In the genomic region with DNA sequence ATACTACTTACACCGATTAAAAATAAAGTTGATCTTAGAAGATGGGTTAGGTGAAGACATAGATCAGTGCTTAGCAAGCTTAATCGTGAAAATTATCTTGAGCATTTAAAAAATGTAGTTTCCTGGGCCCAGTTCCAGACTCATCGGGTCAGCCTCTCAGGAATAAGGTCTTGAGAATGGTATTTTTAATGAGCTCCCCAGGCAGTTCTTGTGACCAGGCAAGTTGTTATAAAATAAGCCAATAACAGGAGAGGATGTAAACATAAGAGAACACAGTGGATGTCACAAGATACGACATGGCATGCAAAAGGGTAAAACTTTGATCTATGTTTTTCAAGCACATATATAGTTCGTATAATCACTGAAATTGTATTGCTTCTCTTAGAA, we compare ENCODE assay signal across 1 cellular context.
TF ChIP-seq lines count a peak whose summit lies in the region.

No MANE protein-coding gene starts in this region.

TF ChIP-seq in K562, 482 proteins besides CTCF, POLR2A, EP300 and RAD21 (continued from another document):
- TF ChIP-seq, protein P1, sequence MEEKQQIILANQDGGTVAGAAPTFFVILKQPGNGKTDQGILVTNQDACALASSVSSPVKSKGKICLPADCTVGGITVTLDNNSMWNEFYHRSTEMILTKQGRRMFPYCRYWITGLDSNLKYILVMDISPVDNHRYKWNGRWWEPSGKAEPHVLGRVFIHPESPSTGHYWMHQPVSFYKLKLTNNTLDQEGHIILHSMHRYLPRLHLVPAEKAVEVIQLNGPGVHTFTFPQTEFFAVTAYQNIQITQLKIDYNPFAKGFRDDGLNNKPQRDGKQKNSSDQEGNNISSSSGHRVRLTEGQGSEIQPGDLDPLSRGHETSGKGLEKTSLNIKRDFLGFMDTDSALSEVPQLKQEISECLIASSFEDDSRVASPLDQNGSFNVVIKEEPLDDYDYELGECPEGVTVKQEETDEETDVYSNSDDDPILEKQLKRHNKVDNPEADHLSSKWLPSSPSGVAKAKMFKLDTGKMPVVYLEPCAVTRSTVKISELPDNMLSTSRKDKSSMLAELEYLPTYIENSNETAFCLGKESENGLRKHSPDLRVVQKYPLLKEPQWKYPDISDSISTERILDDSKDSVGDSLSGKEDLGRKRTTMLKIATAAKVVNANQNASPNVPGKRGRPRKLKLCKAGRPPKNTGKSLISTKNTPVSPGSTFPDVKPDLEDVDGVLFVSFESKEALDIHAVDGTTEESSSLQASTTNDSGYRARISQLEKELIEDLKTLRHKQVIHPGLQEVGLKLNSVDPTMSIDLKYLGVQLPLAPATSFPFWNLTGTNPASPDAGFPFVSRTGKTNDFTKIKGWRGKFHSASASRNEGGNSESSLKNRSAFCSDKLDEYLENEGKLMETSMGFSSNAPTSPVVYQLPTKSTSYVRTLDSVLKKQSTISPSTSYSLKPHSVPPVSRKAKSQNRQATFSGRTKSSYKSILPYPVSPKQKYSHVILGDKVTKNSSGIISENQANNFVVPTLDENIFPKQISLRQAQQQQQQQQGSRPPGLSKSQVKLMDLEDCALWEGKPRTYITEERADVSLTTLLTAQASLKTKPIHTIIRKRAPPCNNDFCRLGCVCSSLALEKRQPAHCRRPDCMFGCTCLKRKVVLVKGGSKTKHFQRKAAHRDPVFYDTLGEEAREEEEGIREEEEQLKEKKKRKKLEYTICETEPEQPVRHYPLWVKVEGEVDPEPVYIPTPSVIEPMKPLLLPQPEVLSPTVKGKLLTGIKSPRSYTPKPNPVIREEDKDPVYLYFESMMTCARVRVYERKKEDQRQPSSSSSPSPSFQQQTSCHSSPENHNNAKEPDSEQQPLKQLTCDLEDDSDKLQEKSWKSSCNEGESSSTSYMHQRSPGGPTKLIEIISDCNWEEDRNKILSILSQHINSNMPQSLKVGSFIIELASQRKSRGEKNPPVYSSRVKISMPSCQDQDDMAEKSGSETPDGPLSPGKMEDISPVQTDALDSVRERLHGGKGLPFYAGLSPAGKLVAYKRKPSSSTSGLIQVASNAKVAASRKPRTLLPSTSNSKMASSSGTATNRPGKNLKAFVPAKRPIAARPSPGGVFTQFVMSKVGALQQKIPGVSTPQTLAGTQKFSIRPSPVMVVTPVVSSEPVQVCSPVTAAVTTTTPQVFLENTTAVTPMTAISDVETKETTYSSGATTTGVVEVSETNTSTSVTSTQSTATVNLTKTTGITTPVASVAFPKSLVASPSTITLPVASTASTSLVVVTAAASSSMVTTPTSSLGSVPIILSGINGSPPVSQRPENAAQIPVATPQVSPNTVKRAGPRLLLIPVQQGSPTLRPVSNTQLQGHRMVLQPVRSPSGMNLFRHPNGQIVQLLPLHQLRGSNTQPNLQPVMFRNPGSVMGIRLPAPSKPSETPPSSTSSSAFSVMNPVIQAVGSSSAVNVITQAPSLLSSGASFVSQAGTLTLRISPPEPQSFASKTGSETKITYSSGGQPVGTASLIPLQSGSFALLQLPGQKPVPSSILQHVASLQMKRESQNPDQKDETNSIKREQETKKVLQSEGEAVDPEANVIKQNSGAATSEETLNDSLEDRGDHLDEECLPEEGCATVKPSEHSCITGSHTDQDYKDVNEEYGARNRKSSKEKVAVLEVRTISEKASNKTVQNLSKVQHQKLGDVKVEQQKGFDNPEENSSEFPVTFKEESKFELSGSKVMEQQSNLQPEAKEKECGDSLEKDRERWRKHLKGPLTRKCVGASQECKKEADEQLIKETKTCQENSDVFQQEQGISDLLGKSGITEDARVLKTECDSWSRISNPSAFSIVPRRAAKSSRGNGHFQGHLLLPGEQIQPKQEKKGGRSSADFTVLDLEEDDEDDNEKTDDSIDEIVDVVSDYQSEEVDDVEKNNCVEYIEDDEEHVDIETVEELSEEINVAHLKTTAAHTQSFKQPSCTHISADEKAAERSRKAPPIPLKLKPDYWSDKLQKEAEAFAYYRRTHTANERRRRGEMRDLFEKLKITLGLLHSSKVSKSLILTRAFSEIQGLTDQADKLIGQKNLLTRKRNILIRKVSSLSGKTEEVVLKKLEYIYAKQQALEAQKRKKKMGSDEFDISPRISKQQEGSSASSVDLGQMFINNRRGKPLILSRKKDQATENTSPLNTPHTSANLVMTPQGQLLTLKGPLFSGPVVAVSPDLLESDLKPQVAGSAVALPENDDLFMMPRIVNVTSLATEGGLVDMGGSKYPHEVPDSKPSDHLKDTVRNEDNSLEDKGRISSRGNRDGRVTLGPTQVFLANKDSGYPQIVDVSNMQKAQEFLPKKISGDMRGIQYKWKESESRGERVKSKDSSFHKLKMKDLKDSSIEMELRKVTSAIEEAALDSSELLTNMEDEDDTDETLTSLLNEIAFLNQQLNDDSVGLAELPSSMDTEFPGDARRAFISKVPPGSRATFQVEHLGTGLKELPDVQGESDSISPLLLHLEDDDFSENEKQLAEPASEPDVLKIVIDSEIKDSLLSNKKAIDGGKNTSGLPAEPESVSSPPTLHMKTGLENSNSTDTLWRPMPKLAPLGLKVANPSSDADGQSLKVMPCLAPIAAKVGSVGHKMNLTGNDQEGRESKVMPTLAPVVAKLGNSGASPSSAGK (IDR thresholded peaks at IDR 0.05): no peak
- TF ChIP-seq ZNF197 (CRISPR knock-in tag; IDR thresholded peaks at IDR 0.05; ENCODE audit: low read depth) (no peak), SETDB1 (IDR thresholded peaks at IDR 0.05; ENCODE audit: low read length) (no peak), NR2F6 (CRISPR knock-in tag; IDR thresholded peaks at IDR 0.05) (no peak), ZFP30 (CRISPR knock-in tag; IDR thresholded peaks at IDR 0.05; ENCODE audit: borderline replicate concordance) (no peak), BRCA1 (IDR thresholded peaks at IDR 0.05) (no peak), BRCA1 (CRISPR knock-in tag; IDR thresholded peaks at IDR 0.05) (no peak), ASH1L (IDR thresholded peaks at IDR 0.05; ENCODE audit: borderline replicate concordance, low read depth, partially characterized antibody) (no peak), HSF4 (CRISPR knock-in tag; IDR thresholded peaks at IDR 0.05; ENCODE audit: borderline replicate concordance) (no peak), MYBL2 (IDR thresholded peaks at IDR 0.05; ENCODE audit: low read depth) (no peak), MYBL2 (CRISPR knock-in tag; IDR thresholded peaks at IDR 0.05; ENCODE audit: borderline replicate concordance) (no peak)
- TF ChIP-seq, protein P2, sequence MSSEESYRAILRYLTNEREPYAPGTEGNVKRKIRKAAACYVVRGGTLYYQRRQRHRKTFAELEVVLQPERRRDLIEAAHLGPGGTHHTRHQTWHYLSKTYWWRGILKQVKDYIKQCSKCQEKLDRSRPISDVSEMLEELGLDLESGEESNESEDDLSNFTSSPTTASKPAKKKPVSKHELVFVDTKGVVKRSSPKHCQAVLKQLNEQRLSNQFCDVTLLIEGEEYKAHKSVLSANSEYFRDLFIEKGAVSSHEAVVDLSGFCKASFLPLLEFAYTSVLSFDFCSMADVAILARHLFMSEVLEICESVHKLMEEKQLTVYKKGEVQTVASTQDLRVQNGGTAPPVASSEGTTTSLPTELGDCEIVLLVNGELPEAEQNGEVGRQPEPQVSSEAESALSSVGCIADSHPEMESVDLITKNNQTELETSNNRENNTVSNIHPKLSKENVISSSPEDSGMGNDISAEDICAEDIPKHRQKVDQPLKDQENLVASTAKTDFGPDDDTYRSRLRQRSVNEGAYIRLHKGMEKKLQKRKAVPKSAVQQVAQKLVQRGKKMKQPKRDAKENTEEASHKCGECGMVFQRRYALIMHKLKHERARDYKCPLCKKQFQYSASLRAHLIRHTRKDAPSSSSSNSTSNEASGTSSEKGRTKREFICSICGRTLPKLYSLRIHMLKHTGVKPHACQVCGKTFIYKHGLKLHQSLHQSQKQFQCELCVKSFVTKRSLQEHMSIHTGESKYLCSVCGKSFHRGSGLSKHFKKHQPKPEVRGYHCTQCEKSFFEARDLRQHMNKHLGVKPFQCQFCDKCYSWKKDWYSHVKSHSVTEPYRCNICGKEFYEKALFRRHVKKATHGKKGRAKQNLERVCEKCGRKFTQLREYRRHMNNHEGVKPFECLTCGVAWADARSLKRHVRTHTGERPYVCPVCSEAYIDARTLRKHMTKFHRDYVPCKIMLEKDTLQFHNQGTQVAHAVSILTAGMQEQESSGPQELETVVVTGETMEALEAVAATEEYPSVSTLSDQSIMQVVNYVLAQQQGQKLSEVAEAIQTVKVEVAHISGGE (CRISPR knock-in tag; IDR thresholded peaks at IDR 0.05): no peak
- TF ChIP-seq, protein P3, sequence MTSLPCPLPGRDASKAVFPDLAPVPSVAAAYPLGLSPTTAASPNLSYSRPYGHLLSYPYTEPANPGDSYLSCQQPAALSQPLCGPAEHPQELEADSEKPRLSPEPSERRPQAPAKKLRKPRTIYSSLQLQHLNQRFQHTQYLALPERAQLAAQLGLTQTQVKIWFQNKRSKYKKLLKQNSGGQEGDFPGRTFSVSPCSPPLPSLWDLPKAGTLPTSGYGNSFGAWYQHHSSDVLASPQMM (CRISPR knock-in tag; IDR thresholded peaks at IDR 0.05): no peak
TF ChIP-seq in K562: peak in this region for 0.
